Comparison of ENCODE assay signal across 8 cellular contexts in genomic region chrX:149939271-149940014, GRCh38. TPM values are rescaled to one million over a fixed set of nuclear protein-coding genes. Genes with fewer than 3 reads are reported as not detected.
DNase-seq lines count a peak whose midpoint lies in the region; ATAC-seq and TF ChIP-seq lines count a peak whose summit lies in the region.

No MANE protein-coding gene starts in this region.

- TF ChIP-seq RAD21 in liver (IDR thresholded peaks at IDR 0.05), result no peak

- H3K9me3 Mint-ChIP-seq in dendritic cell treated with granulocyte-macrophage colony-stimulating factor and Interleukin-4, amounts not matched to agents 40 ng/mL and 50 ng/mL, for 4 days, result no peaks in the 10 kb centered on the region

- no peaks in the 10 kb centered on the region for H3K9me3 ChIP-seq in liver (ENCODE audit: control insufficient read depth in 4 of 4, low read length in 3 of 4)

- H3K4me3 Mint-ChIP-seq in dendritic cell treated with granulocyte-macrophage colony-stimulating factor and Interleukin-4, amounts not matched to agents 40 ng/mL and 50 ng/mL, for 4 days, result peak overlapping the region; percentile 92

- no peaks in the 10 kb centered on the region for H3K27me3 ChIP-seq in liver (ENCODE audit: control insufficient read depth in 4 of 4, insufficient read depth in 4 of 4, low read length in 3 of 4)

- peak overlapping the region; percentile 99 for H3K27ac Mint-ChIP-seq in dendritic cell treated with granulocyte-macrophage colony-stimulating factor and Interleukin-4, amounts not matched to agents 40 ng/mL and 50 ng/mL, for 4 days

- ATAC-seq in GM18909 (IDR thresholded peaks at IDR 0.05; ENCODE audit: poor library complexity, unreplicated experiment) (peak; percentile 7), HG03460 (IDR thresholded peaks at IDR 0.05; ENCODE audit: unreplicated experiment) (peak; percentile 11)

- H3K9ac ChIP-seq in liver (ENCODE audit: low read depth in 1 of 2, low read length in 2 of 2), result no peak overlapping the region

- TF ChIP-seq CTCF in liver (IDR thresholded peaks at IDR 0.05; ENCODE audit: low read depth, low read length, missing input control), result no peak

- intact Hi-C loops in dendritic cell treated with granulocyte-macrophage colony-stimulating factor and Interleukin-4, amounts not matched to agents 40 ng/mL and 50 ng/mL, for 4 days (cut with micrococcal nuclease), result no loop called here

- H3K36me3 Mint-ChIP-seq in dendritic cell treated with granulocyte-macrophage colony-stimulating factor and Interleukin-4, amounts not matched to agents 40 ng/mL and 50 ng/mL, for 4 days (ENCODE audit: low read depth), result peaks cover 39% of the 10 kb centered on the region

- peaks cover 0 to 3% (median 0%) of the 10 kb centered on the region in 4 donors for H3K36me3 ChIP-seq in liver (ENCODE audit: control insufficient read depth in 4 of 4, insufficient read depth in 3 of 4, low read depth in 1 of 4, low read length in 3 of 4)

- H3K27me3 Mint-ChIP-seq in dendritic cell treated with granulocyte-macrophage colony-stimulating factor and Interleukin-4, amounts not matched to agents 40 ng/mL and 50 ng/mL, for 4 days, result no peaks in the 10 kb centered on the region

- peaks cover 34% of the 10 kb centered on the region for H3K4me1 Mint-ChIP-seq in dendritic cell treated with granulocyte-macrophage colony-stimulating factor and Interleukin-4, amounts not matched to agents 40 ng/mL and 50 ng/mL, for 4 days (ENCODE audit: low read depth)

- H3K27ac ChIP-seq in liver (ENCODE audit: low read depth in 1 of 2, low read length in 2 of 2), result peak overlapping the region; percentile 95

- H3K4me1 ChIP-seq in liver (ENCODE audit: control insufficient read depth in 4 of 4, insufficient read depth in 4 of 4, low read length in 3 of 4), result peaks cover 0 to 9% (median 2%) of the 10 kb centered on the region in 4 donors

- peak overlapping the region; percentile 35 to 88 (median 63) for H3K4me3 ChIP-seq in liver (ENCODE audit: low read depth in 1 of 3, low read length in 3 of 3)

- DNase-seq in NCI-H69 (lab: John Stamatoyannopoulos, UW) (peak; percentile 93), GM19240 (ENCODE audit: insufficient read length, low spot score) (no peak)
- peak; percentile 66 to 82 for DNase-seq in activated CD4-positive, alpha-beta T cell treated with anti-CD3 and anti-CD28 coated beads, Interleukin-2, amount 50 U/mL, for 24 hours (ENCODE audit: low read depth in 1 of 2, low spot score in 1 of 2)
- DNase-seq in stimulated activated CD4-positive, alpha-beta T cell treated with anti-CD3 and anti-CD28 coated beads, Interleukin-2, amount 100 ng/mL, for 4 hours (ENCODE audit: low read depth), result peak; percentile 85

- 2% methylated on average over 48 of the region's 48 CpGs for WGBS in liver

TF ChIP-seq in liver, 16 proteins besides CTCF, POLR2A, EP300 and RAD21:
- TF ChIP-seq ZBTB33 (IDR thresholded peaks at IDR 0.05) (no peak), REST (IDR thresholded peaks at IDR 0.05) (no peak), TAF1 (conservative IDR thresholded peaks at IDR 0.05) (no peak), MAX (IDR thresholded peaks at IDR 0.05) (no peak), FOXA1 (IDR thresholded peaks at IDR 0.05) (no peak), SP1 (IDR thresholded peaks at IDR 0.05) (no peak), RXRA (IDR thresholded peaks at IDR 0.05) (no peak), EGR1 (IDR thresholded peaks at IDR 0.05; ENCODE audit: low read depth in 2 of 2) (no peak), HNF4A (conservative IDR thresholded peaks at IDR 0.05) (no peak), FOXA2 (IDR thresholded peaks at IDR 0.05) (no peak), NR2F2 (IDR thresholded peaks at IDR 0.05) (no peak), YY1 (IDR thresholded peaks at IDR 0.05) (no peak), HNF4G (IDR thresholded peaks at IDR 0.05) (no peak), GABPA (IDR thresholded peaks at IDR 0.05 in 1 of 2, conservative IDR thresholded peaks at IDR 0.05 in 1 of 2) (no peak), ATF3 (IDR thresholded peaks at IDR 0.05) (no peak), JUND (IDR thresholded peaks at IDR 0.05) (no peak)

RNA-seq across cellular contexts. Expression of gene EOLA2, which starts 1.2 kb away (rescaled TPM):
- total RNA-seq in liver, result 10 to 100 TPM; 10.5 to 16.3 TPM
- polyA plus RNA-seq in liver, result 10 to 100 TPM; 14.9 to 22.7 TPM

RNA-seq across cellular contexts. Expression of gene HSFX4, which starts 10.1 kb away (rescaled TPM):
- not detected for total RNA-seq in liver
- not detected for polyA plus RNA-seq in liver

RNA-seq across cellular contexts. Expression of gene MAGEA8, which starts 58.5 kb away (rescaled TPM):
- not detected for total RNA-seq in liver
- not detected for polyA plus RNA-seq in liver
